1 cellular context compared by ENCODE assay signal in genomic region chr13:57630661-57631606, GRCh38.
TF ChIP-seq lines count a peak whose summit lies in the region.

No MANE protein-coding gene starts in this region.

TF ChIP-seq in A549, 52 proteins besides CTCF, POLR2A, EP300 and RAD21 (continued from another document):
- TF ChIP-seq HES2 (IDR thresholded peaks at IDR 0.05) (no peak), HOXB13 (CRISPR knock-in tag; IDR thresholded peaks at IDR 0.05; ENCODE audit: low read depth) (no peak), HOXA7 (CRISPR knock-in tag; IDR thresholded peaks at IDR 0.05) (no peak), MAX (IDR thresholded peaks at IDR 0.05) (no peak), EHF (CRISPR knock-in tag; IDR thresholded peaks at IDR 0.05) (no peak), MYC (IDR thresholded peaks at IDR 0.05; ENCODE audit: borderline replicate concordance, low read length) (no peak)
